In the genomic region with DNA sequence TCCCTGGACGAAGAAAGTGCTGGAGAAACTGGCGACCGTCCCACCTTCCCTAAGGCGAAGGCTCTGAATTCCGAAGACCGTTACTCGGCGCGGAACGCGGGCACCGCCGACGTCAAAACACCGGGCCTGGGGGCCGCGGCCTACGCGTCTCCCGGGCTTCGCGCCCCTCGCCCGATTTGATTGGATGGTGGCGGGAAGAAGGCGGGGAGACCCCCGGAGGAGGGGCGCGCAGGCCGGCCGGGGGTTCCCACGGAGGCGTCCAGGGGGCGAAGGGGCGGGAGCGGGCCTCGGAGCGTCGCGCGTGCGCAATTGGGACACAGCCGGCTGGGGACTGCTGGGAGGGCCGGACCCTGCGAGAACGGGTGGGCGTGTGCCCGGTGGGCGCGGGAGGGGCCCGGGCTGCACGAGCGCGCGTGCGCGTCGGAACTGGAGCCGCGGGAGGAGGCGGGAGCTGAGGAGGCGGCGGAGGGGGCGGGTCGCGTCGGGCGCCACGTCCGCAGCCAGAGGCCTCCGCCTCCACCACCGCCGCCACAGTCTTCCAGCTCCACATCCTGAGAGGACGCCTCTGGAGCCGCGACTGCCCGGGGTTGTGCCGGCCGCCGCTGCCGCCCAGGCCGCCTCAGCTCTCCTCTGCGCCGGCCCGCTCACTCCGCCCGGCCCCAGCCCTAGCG, we compare ENCODE assay signal across 8 cellular contexts. TPM values are rescaled to one million over a fixed set of nuclear protein-coding genes. Genes with fewer than 3 reads are reported as not detected.
DNase-seq lines count a peak whose midpoint lies in the region; ATAC-seq and TF ChIP-seq lines count a peak whose summit lies in the region.

A gene (plus strand): TSS at position 531 of the 671 bp plus-strand sequence. CDS start 11,210 bp downstream, outside the sequence.

- peaks cover 13% of the 10 kb centered on the region for H3K27me3 Mint-ChIP-seq in activated CD4-positive, alpha-beta T cell treated with anti-CD3 and anti-CD28 coated beads, Interleukin-2, amount 10 ng/mL, durations not matched to agents 24 days and 14 days

- peaks cover 8% of the 10 kb centered on the region for H3K9me3 Mint-ChIP-seq in activated CD4-positive, alpha-beta T cell treated with anti-CD3 and anti-CD28 coated beads, Interleukin-2, amount 10 ng/mL, durations not matched to agents 24 days and 14 days

- ATAC-seq in GM19043 (IDR thresholded peaks at IDR 0.05; ENCODE audit: low read depth, unreplicated experiment) (peak; percentile 68), HG03354 (IDR thresholded peaks at IDR 0.05; ENCODE audit: poor library complexity, severe bottlenecking, unreplicated experiment) (peak; percentile 81), left colon (peak; percentile 87)

- H3K36me3 Mint-ChIP-seq in activated CD4-positive, alpha-beta T cell treated with anti-CD3 and anti-CD28 coated beads, Interleukin-2, amount 10 ng/mL, durations not matched to agents 24 days and 14 days (ENCODE audit: low read depth): peaks cover 3% of the 10 kb centered on the region

- peak; percentile 94 for DNase-seq in Ammon's horn (ENCODE audit: low spot score)
- peak; percentile 93 for DNase-seq in NCI-H446 treated with DMSO at 0.1 percent for 48 hours (lab: John Stamatoyannopoulos, UW)
- DNase-seq in activated CD4-positive, alpha-beta T cell treated with anti-CD3 and anti-CD28 coated beads, Interleukin-2, amount 10 ng/mL, durations not matched to agents 24 days and 14 days: peak; percentile 97
- peak; percentile 97 for DNase-seq in coronary artery (ENCODE audit: low spot score)
- peak; percentile 89 to 90 for DNase-seq in left colon
- DNase-seq in stimulated activated CD4-positive, alpha-beta T cell treated with anti-CD3 and anti-CD28 coated beads, Interleukin-1b, Interleukin-23, amount 100 ng/mL, for 4 hours (ENCODE audit: low read depth in 2 of 2): peak; percentile 84 to 86

- TF ChIP-seq CTCF in coronary artery (IDR thresholded peaks at IDR 0.05): no peak

- intact Hi-C loops in activated CD4-positive, alpha-beta T cell treated with anti-CD3 and anti-CD28 coated beads, Interleukin-2, amount 10 ng/mL, durations not matched to agents 24 days and 14 days (cut with micrococcal nuclease): loop anchor here (1.0 to 5.0 kb wide), 7 partner anchors 32 to 730 kb away; a partner anchor contains a TSS
- intact Hi-C loops in left colon (cut with DNase I, micrococcal nuclease): loop anchor here in 1 of 2 donors (5.0 kb wide), 1 partner anchor 137 kb away; a partner anchor contains a TSS

- peak within 1 kb of the TSS; percentile 97 to 99 for H3K27ac ChIP-seq in coronary artery

- H3K4me1 Mint-ChIP-seq in activated CD4-positive, alpha-beta T cell treated with anti-CD3 and anti-CD28 coated beads, Interleukin-2, amount 10 ng/mL, durations not matched to agents 24 days and 14 days: peaks cover 24% of the 10 kb centered on the region

- H3K4me3 ChIP-seq in coronary artery: peak within 1 kb of the TSS; percentile 96

- H3K4me3 Mint-ChIP-seq in activated CD4-positive, alpha-beta T cell treated with anti-CD3 and anti-CD28 coated beads, Interleukin-2, amount 10 ng/mL, durations not matched to agents 24 days and 14 days: peak within 1 kb of the TSS; percentile 97

- peak within 1 kb of the TSS; percentile 97 for H3K27ac Mint-ChIP-seq in activated CD4-positive, alpha-beta T cell treated with anti-CD3 and anti-CD28 coated beads, Interleukin-2, amount 10 ng/mL, durations not matched to agents 24 days and 14 days

RNA-seq across cellular contexts. Expression of the gene that starts here (rescaled TPM):
- total RNA-seq in activated CD4-positive, alpha-beta T cell treated with anti-CD3 and anti-CD28 coated beads, Interleukin-2, amount 10 ng/mL, durations not matched to agents 24 days and 14 days: 24.8 and 26.6 TPM in 2 replicates
- 10 to 100 TPM; 24.6 to 26.3 TPM for total RNA-seq in left colon

Comparison
In these comparisons a context has a peak if more than half of its experiments do, and no peak if none do; other contexts are left out.
1. Peak in every context shown above with its lines: DNase-seq, ATAC-seq, H3K4me3 ChIP-seq and H3K27ac ChIP-seq.